29 cellular contexts compared by ENCODE assay signal in genomic region chr6:47129129-47129528, GRCh38.
"Had no signal": no experiment of that assay in that cellular context is flagged by ENCODE, and none has a peak within 500 bp of the region (broad histone marks: within the 10 kb centered on the region; RNA-seq: fewer than 3 reads in every experiment).

No MANE protein-coding gene starts in this region.

- H3K4me1 ChIP-seq: ascending aorta, breast epithelium had no signal

- H3K36me3 ChIP-seq: ascending aorta, breast epithelium, cardiac muscle cell, colonic mucosa, esophagus squamous epithelium, gastroesophageal sphincter, heart right ventricle had no signal

- H3K9me3 ChIP-seq: ascending aorta, breast epithelium, colonic mucosa, esophagus squamous epithelium, gastroesophageal sphincter, heart right ventricle had no signal

- ATAC-seq: activated CD4-positive, alpha-beta T cell treated with anti-CD3 and anti-CD28 coated beads for 36 hours; activated CD8-positive, alpha-beta memory T cell treated with anti-CD3 and anti-CD28 coated beads, Interleukin-2, amount 10 ng/mL, durations not matched to agents 7 days and 5 days; activated CD8-positive, alpha-beta T cell treated with anti-CD3 and anti-CD28 coated beads, Interleukin-2, amount 10 ng/mL, durations not matched to agents 7 days and 5 days; activated naive CD4-positive, alpha-beta T cell treated with anti-CD3 and anti-CD28 coated beads, Interleukin-2, amount 50 U/mL, for 72 hours; activated T-cell treated with anti-CD3 and anti-CD28 coated beads, Interleukin-2, amount 50 U/mL, for 72 hours; T-helper 17 cell had no signal

- H3K4me3 ChIP-seq: ascending aorta, breast epithelium, cardiac muscle cell, colonic mucosa, esophagus squamous epithelium, gastroesophageal sphincter, heart right ventricle had no signal

- DNase-seq: activated CD4-positive, alpha-beta memory T cell treated with anti-CD3 and anti-CD28 coated beads for 36 hours; activated CD4-positive, alpha-beta T cell treated with anti-CD3 and anti-CD28 coated beads for 36 hours; activated CD4-positive, alpha-beta T cell treated with anti-CD3 and anti-CD28 coated beads, Interleukin-2, amount 10 ng/mL, durations not matched to agents 24 days and 14 days; activated CD4-positive, CD25-positive, alpha-beta regulatory T cell; activated CD4-positive, CD25-positive, alpha-beta regulatory T cell treated with anti-CD3 and anti-CD28 coated beads, Interleukin-2, amount 50 U/mL, for 72 hours; activated CD8-positive, alpha-beta memory T cell treated with anti-CD3 and anti-CD28 coated beads, Interleukin-2, amount 10 ng/mL, durations not matched to agents 7 days and 5 days; activated CD8-positive, alpha-beta memory T cell treated with anti-CD3 and anti-CD28 coated beads, Interleukin-2, amount 50 U/mL, for 4 hours; activated CD8-positive, alpha-beta T cell treated with anti-CD3 and anti-CD28 coated beads, Interleukin-2, amount 10 ng/mL, durations not matched to agents 7 days and 5 days; activated gamma-delta T cell; activated naive CD4-positive, alpha-beta T cell; activated naive CD4-positive, alpha-beta T cell treated with anti-CD3 and anti-CD28 coated beads, Interleukin-2, amount 10 ng/mL, durations not matched to agents 7 days and 5 days; activated naive CD8-positive, alpha-beta T cell treated with anti-CD3 and anti-CD28 coated beads, Interleukin-2, amount 10 ng/mL, durations not matched to agents 7 days and 5 days; activated T-cell treated with anti-CD3 and anti-CD28 coated beads, Interleukin-2, amount 50 U/mL, for 24 hours; activated T-cell treated with anti-CD3 and anti-CD28 coated beads, Interleukin-2, amount 50 U/mL, for 72 hours; central memory CD4-positive, alpha-beta T cell; cerebellar nuclear complex; colonic mucosa; effector CD8-positive, alpha-beta T cell; esophagus squamous epithelium; foreskin melanocyte; heart right ventricle; T-helper 17 cell; T1000 had no signal

- H3K27ac ChIP-seq: ascending aorta, breast epithelium, colonic mucosa, epithelial cell of prostate, esophagus squamous epithelium, heart right ventricle had no signal

- H3K27me3 ChIP-seq: ascending aorta, breast epithelium, cardiac muscle cell, colonic mucosa, esophagus squamous epithelium, gastroesophageal sphincter, heart right ventricle had no signal
